In genomic region chr17:69874220-69874670, GRCh38 we compare ENCODE assay signal across 14 cellular contexts.
A peak's percentile ranks its signal among the peaks of the same experiment; 100 is the strongest.
DNase-seq lines count a peak whose midpoint lies in the region; ATAC-seq and TF ChIP-seq lines count a peak whose summit lies in the region.
"Had no signal": no experiment of that assay in that cellular context is flagged by ENCODE, and none has a peak within 500 bp of the region (broad histone marks: within the 10 kb centered on the region; RNA-seq: fewer than 3 reads in every experiment).

No MANE protein-coding gene starts in this region.

- H3K4me3 Mint-ChIP-seq in HFFc6, result peak overlapping the region; percentile 37
- H3K4me3 Mint-ChIP-seq: activated naive CD4-positive, alpha-beta T cell treated with anti-CD3 and anti-CD28 coated beads, Interleukin-2, amount 10 ng/mL, durations not matched to agents 7 days and 5 days; immature natural killer cell; nephron; T-helper 1 cell treated with Interleukin-12 subunit alpha and Interleukin-12 subunit beta and Interleukin-4 antibody, amounts not matched to agents 30 μg/mL and 1 μg/mL, for 36 hours had no signal

- peaks cover 2% of the 10 kb centered on the region; the same call in 1 of the 2 replicates for H3K27me3 Mint-ChIP-seq in HFFc6 (ENCODE audit: insufficient read depth)
- H3K27me3 Mint-ChIP-seq: activated naive CD4-positive, alpha-beta T cell treated with anti-CD3 and anti-CD28 coated beads, Interleukin-2, amount 10 ng/mL, durations not matched to agents 7 days and 5 days had no signal

- intact Hi-C loops in lower lobe of right lung (cut with DNase I), result no loop called here

- H3K4me3 ChIP-seq in astrocyte of the cerebellum (ENCODE audit: low read depth, low read length) (no peak overlapping the region), foreskin fibroblast (ENCODE audit: low read depth in 1 of 2, low read length in 2 of 2) (no peak overlapping the region), lower lobe of right lung (no peak overlapping the region)
- H3K4me3 ChIP-seq: spleen had no signal

- H3K36me3 ChIP-seq in lower lobe of right lung, result no peaks in the 10 kb centered on the region
- H3K36me3 ChIP-seq: spleen had no signal

- H3K27ac ChIP-seq in lower lobe of right lung, result no peak overlapping the region
- H3K27ac ChIP-seq: spleen had no signal

- DNase-seq in AG08396 (ENCODE audit: low spot score), result peak; percentile 21
- peak; percentile 92 for DNase-seq in HFFc6
- peak; percentile 70 for DNase-seq in astrocyte of the cerebellum (ENCODE audit: low read depth)
- DNase-seq in foreskin fibroblast, result peak; percentile 86 to 93
- DNase-seq in lower lobe of right lung, result no peak
- no peak for DNase-seq in NCI-H774 (lab: John Stamatoyannopoulos, UW)
- no peak for DNase-seq in NCI-H2227 treated with DMSO at 0.1 percent for 48 hours (lab: John Stamatoyannopoulos, UW)
- DNase-seq: activated naive CD4-positive, alpha-beta T cell treated with anti-CD3 and anti-CD28 coated beads, Interleukin-2, amount 10 ng/mL, durations not matched to agents 7 days and 5 days; GDM1; immature natural killer cell; spleen had no signal

- no peaks in the 10 kb centered on the region for H3K27me3 ChIP-seq in lower lobe of right lung (ENCODE audit: low read depth)
- H3K27me3 ChIP-seq: spleen had no signal

- H3K27ac Mint-ChIP-seq in HFFc6, result peak overlapping the region; percentile 56
- H3K27ac Mint-ChIP-seq: activated naive CD4-positive, alpha-beta T cell treated with anti-CD3 and anti-CD28 coated beads, Interleukin-2, amount 10 ng/mL, durations not matched to agents 7 days and 5 days; immature natural killer cell; nephron; T-helper 1 cell treated with Interleukin-12 subunit alpha and Interleukin-12 subunit beta and Interleukin-4 antibody, amounts not matched to agents 30 μg/mL and 1 μg/mL, for 36 hours had no signal

- in situ Hi-C loops in astrocyte of the cerebellum (cut with HindIII; ENCODE audit: low sequenced_read_pairs), result no loop called here

- TF ChIP-seq CTCF in HFFc6 (IDR thresholded peaks at IDR 0.05), result no peak
- no peak for TF ChIP-seq CTCF in astrocyte of the cerebellum (IDR thresholded peaks at IDR 0.05; ENCODE audit: low read depth, low read length, missing control alignments)
- no peak for TF ChIP-seq CTCF in foreskin fibroblast (IDR thresholded peaks at IDR 0.05; ENCODE audit: low read depth, low read length)
- no peak for TF ChIP-seq CTCF in lower lobe of right lung (IDR thresholded peaks at IDR 0.05)

- peaks cover 58% of the 10 kb centered on the region for H3K4me1 Mint-ChIP-seq in HFFc6 (ENCODE audit: low read depth)
- H3K4me1 Mint-ChIP-seq: activated naive CD4-positive, alpha-beta T cell treated with anti-CD3 and anti-CD28 coated beads, Interleukin-2, amount 10 ng/mL, durations not matched to agents 7 days and 5 days; immature natural killer cell had no signal

- H3K9me3 ChIP-seq in lower lobe of right lung, result no peaks in the 10 kb centered on the region

- no peak for ATAC-seq in lower lobe of right lung
- ATAC-seq in HG03159 (IDR thresholded peaks at IDR 0.05; ENCODE audit: unreplicated experiment), result no peak

- no peaks in the 10 kb centered on the region for H3K36me3 Mint-ChIP-seq in HFFc6 (ENCODE audit: low read depth)
- H3K36me3 Mint-ChIP-seq: activated naive CD4-positive, alpha-beta T cell treated with anti-CD3 and anti-CD28 coated beads, Interleukin-2, amount 10 ng/mL, durations not matched to agents 7 days and 5 days; immature natural killer cell had no signal

- H3K4me1 ChIP-seq in lower lobe of right lung, result no peaks in the 10 kb centered on the region
- H3K4me1 ChIP-seq: spleen had no signal

- H3K9me3 Mint-ChIP-seq in HFFc6, result no peaks in the 10 kb centered on the region

Comparison
In these comparisons a context has a peak if more than half of its experiments do, and no peak if none do; other contexts are left out.
1. DNase-seq: peak in AG08396 (single experiment), HFFc6 (single experiment), astrocyte of the cerebellum (single experiment) and foreskin fibroblast (2 of 2); none in lower lobe of right lung (single experiment), NCI-H774 (single experiment) and NCI-H2227 treated with DMSO at 0.1 percent for 48 hours (single experiment).